25 cellular contexts compared by ENCODE assay signal in the genomic region with DNA sequence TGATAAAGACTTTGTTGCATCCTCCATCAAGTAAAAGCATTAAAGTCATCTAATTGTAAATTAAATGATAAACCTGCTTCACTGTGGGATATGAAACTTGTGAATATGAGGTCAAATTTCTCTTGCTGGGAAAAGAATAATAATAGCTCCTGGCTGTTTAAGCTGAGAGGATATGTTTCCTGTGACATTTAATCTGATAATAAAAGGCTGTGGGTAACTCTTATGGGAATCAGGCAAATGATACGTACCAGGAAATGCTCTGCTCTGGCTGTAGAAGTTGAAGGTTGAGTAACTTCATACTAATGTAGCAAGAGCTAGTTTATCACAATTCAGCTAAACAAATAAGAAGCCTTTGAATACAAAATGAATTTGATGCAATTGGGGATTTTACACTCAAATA.
DNase-seq lines count a peak whose midpoint lies in the region; ATAC-seq and TF ChIP-seq lines count a peak whose summit lies in the region.
"Had no signal": no experiment of that assay in that cellular context is flagged by ENCODE, and none has a peak within 500 bp of the region (broad histone marks: within the 10 kb centered on the region; RNA-seq: fewer than 3 reads in every experiment).

No MANE protein-coding gene starts in this region.

- CTCF ChIA-PET in SK-N-SH (lab: Yijun Ruan, JAX), result no interaction called here

- H4K20me1 ChIP-seq in SK-N-SH (ENCODE audit: insufficient read depth), result no peaks in the 10 kb centered on the region

- H3K9ac ChIP-seq in SK-N-SH, result no peak overlapping the region

- no peak overlapping the region for H3K4me2 ChIP-seq in SK-N-SH
- H3K4me2 ChIP-seq: PC-9 had no signal

- H3K9me2 ChIP-seq in SK-N-SH, result no peaks in the 10 kb centered on the region

- POLR2A ChIA-PET in SK-N-SH (lab: Yijun Ruan, JAX), result no interaction called here

- TF ChIP-seq CTCF in SK-N-SH (IDR thresholded peaks at IDR 0.05) (no peak), retinal pigment epithelial cell (conservative IDR thresholded peaks at IDR 0.05; ENCODE audit: low read depth, low read length) (no peak)

- H3K79me2 ChIP-seq in SK-N-SH (ENCODE audit: insufficient read depth), result no peaks in the 10 kb centered on the region

- H3K4me3 ChIP-seq in SK-N-SH (ENCODE audit: low read depth in 2 of 2, low read length in 1 of 2) (no peak overlapping the region), retinal pigment epithelial cell (ENCODE audit: low read length) (no peak overlapping the region)
- H3K4me3 ChIP-seq: esophagus squamous epithelium, K562, PC-9, prostate gland, skin epidermis, thoracic aorta had no signal

- peak; percentile 70 for DNase-seq in LHCN-M2 (ENCODE audit: low read depth)
- DNase-seq in SK-N-SH, result peak; percentile 19
- peak; percentile 14 for DNase-seq in epithelial cell of prostate (ENCODE audit: low read depth, low spot score)
- DNase-seq in retinal pigment epithelial cell (ENCODE audit: low read depth), result peak; percentile 43
- DNase-seq in NCI-H2171 treated with DMSO at 0.1 percent for 48 hours (lab: John Stamatoyannopoulos, UW), result no peak
- no peak for DNase-seq in NCI-H446 (lab: John Stamatoyannopoulos, UW)
- DNase-seq: activated CD4-positive, alpha-beta memory T cell treated with anti-CD3 and anti-CD28 coated beads for 36 hours; activated CD8-positive, alpha-beta memory T cell treated with anti-CD3 and anti-CD28 coated beads, Interleukin-2, amount 50 U/mL, for 4 hours; activated naive CD4-positive, alpha-beta T cell treated with anti-CD3 and anti-CD28 coated beads, Interleukin-2, amount 10 ng/mL, durations not matched to agents 7 days and 5 days; amygdala; CD4-positive, CD25-positive, alpha-beta regulatory T cell; cortex of kidney; effector memory CD8-positive, alpha-beta T cell; esophagus squamous epithelium; NCI-H1436; NCI-H2081 treated with DMSO at 0.1 percent for 48 hours; NCI-H510A; Right ventricle myocardium superior; stimulated activated naive CD8-positive, alpha-beta T cell treated with anti-CD3 and anti-CD28 coated beads, Interleukin-15, Interleukin-2, amounts not matched to agents 100 U/mL and 50 U/mL, for 24 hours had no signal

- WGBS in SK-N-SH (ENCODE audit: low lambda C conversion rate), result 13% methylated on average over 1 of the region's 1 CpG

- H3K9me3 ChIP-seq in SK-N-SH, result no peaks in the 10 kb centered on the region
- H3K9me3 ChIP-seq: esophagus squamous epithelium, prostate gland, thoracic aorta had no signal

- H3K36me3 ChIP-seq in SK-N-SH (replicated peaks in 1 of 2; ENCODE audit: control insufficient read depth in 1 of 2, insufficient read depth in 2 of 2, low read length in 1 of 2), result no peaks in the 10 kb centered on the region
- H3K36me3 ChIP-seq: esophagus squamous epithelium, prostate gland, thoracic aorta had no signal

- no peak for TF ChIP-seq EP300 in SK-N-SH (IDR thresholded peaks at IDR 0.05; ENCODE audit: borderline replicate concordance in 1 of 2, low read depth in 1 of 2, low read length in 1 of 2)

- H3K4me1 ChIP-seq in SK-N-SH (ENCODE audit: control insufficient read depth in 1 of 2, insufficient read depth in 2 of 2, low read depth in 1 of 2, low read length in 1 of 2), result no peaks in the 10 kb centered on the region; a peak in 2 of 4 replicates
- H3K4me1 ChIP-seq: esophagus squamous epithelium, prostate gland had no signal

- H3K27me3 ChIP-seq in SK-N-SH (ENCODE audit: insufficient read depth), result no peaks in the 10 kb centered on the region
- H3K27me3 ChIP-seq: esophagus squamous epithelium had no signal

- no peak overlapping the region for H2AFZ ChIP-seq in SK-N-SH (ENCODE audit: low read depth)
- H2AFZ ChIP-seq: PC-9 had no signal

- ATAC-seq in HG02588 (IDR thresholded peaks at IDR 0.05; ENCODE audit: unreplicated experiment), result no peak
- ATAC-seq: effector memory CD8-positive, alpha-beta T cell; K562; stimulated activated naive CD8-positive, alpha-beta T cell treated with anti-CD3 and anti-CD28 coated beads, Interleukin-15, Interleukin-2, amounts not matched to agents 100 U/mL and 50 U/mL, for 24 hours had no signal

- no peak for TF ChIP-seq RAD21 in SK-N-SH (IDR thresholded peaks at IDR 0.05; ENCODE audit: low read length)

- H3F3A ChIP-seq in SK-N-SH (replicated peaks; ENCODE audit: insufficient read depth), result no peaks in the 10 kb centered on the region

- H3K27ac ChIP-seq in SK-N-SH (ENCODE audit: low read depth in 2 of 2, low read length in 1 of 2), result peak overlapping the region in 1 of 2 experiments; percentile 64; a peak in 2 of 4 replicates
- no peak overlapping the region for H3K27ac ChIP-seq in epithelial cell of prostate
- H3K27ac ChIP-seq: esophagus squamous epithelium, PC-9, prostate gland, skin epidermis, thoracic aorta had no signal

TF ChIP-seq in SK-N-SH, 30 proteins besides CTCF, POLR2A, EP300 and RAD21:
- TF ChIP-seq TAF1 (IDR thresholded peaks at IDR 0.05; ENCODE audit: borderline replicate concordance, low read depth, low read length), result no peak
- TF ChIP-seq EZH2phosphoT487 (IDR thresholded peaks at IDR 0.05; ENCODE audit: borderline replicate concordance, low read depth), result no peak
- TF ChIP-seq, protein P1, sequence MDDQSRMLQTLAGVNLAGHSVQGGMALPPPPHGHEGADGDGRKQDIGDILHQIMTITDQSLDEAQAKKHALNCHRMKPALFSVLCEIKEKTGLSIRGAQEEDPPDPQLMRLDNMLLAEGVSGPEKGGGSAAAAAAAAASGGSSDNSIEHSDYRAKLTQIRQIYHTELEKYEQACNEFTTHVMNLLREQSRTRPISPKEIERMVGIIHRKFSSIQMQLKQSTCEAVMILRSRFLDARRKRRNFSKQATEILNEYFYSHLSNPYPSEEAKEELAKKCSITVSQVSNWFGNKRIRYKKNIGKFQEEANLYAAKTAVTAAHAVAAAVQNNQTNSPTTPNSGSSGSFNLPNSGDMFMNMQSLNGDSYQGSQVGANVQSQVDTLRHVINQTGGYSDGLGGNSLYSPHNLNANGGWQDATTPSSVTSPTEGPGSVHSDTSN (IDR thresholded peaks at IDR 0.05), result no peak
- TF ChIP-seq GATA2 (CRISPR knock-in tag; IDR thresholded peaks at IDR 0.05), result no peak
- no peak for TF ChIP-seq POLR2AphosphoS5 (IDR thresholded peaks at IDR 0.05; ENCODE audit: low read depth, low read length)
- no peak for TF ChIP-seq FOXJ3 (CRISPR knock-in tag; IDR thresholded peaks at IDR 0.05)
- TF ChIP-seq, protein P2, sequence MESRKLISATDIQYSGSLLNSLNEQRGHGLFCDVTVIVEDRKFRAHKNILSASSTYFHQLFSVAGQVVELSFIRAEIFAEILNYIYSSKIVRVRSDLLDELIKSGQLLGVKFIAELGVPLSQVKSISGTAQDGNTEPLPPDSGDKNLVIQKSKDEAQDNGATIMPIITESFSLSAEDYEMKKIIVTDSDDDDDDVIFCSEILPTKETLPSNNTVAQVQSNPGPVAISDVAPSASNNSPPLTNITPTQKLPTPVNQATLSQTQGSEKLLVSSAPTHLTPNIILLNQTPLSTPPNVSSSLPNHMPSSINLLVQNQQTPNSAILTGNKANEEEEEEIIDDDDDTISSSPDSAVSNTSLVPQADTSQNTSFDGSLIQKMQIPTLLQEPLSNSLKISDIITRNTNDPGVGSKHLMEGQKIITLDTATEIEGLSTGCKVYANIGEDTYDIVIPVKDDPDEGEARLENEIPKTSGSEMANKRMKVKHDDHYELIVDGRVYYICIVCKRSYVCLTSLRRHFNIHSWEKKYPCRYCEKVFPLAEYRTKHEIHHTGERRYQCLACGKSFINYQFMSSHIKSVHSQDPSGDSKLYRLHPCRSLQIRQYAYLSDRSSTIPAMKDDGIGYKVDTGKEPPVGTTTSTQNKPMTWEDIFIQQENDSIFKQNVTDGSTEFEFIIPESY (IDR thresholded peaks at IDR 0.05; ENCODE audit: borderline replicate concordance, low read depth), result no peak
- TF ChIP-seq YY1 (IDR thresholded peaks at IDR 0.05; ENCODE audit: low read depth), result no peak

Comparison
In these comparisons a context has a peak if more than half of its experiments do, and no peak if none do; other contexts are left out.
1. DNase-seq: peak in LHCN-M2 (single experiment), SK-N-SH (single experiment), epithelial cell of prostate (single experiment) and retinal pigment epithelial cell (single experiment); none in NCI-H2171 treated with DMSO at 0.1 percent for 48 hours (single experiment) and NCI-H446 (0 of 2).